Comparison of ENCODE assay signal across 1 cellular context in the genomic region with DNA sequence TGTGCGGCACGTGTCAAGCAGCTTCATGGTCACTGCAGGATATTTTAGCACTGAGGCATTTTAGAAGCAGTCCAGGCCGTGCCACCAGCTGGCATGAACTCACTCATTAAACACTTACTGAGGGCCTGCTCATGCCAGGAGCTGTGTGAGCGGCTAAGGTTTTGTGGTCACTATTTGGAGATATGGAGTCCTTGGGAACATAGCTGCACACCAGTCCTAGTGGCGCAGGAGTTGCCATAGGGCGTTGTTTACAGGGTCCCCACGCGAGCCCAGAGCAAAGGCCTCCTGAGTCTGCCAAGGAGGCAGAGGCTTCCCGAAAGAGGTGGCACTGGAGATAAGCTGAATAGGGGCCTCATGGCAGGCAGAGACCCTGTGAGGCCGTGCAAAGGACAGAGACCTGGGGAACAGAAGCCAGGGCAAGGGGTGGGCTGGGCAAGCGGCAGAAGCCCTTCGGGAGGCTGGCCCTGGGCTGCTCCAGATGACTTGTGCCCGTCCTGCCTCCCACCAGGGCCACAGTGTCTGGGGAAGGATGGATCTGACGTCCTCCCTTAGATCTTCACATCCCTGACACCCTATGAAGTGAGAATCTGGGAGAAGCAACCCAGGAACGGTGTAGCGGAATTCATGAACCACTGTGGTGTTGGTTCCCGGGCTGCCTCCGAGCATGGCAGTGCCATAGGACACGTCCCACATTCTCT.
TF ChIP-seq lines count a peak whose summit lies in the region.

No MANE protein-coding gene starts in this region.

TF ChIP-seq in K562, 482 proteins besides CTCF, POLR2A, EP300 and RAD21:
- 0 out of 2 replicates have a peak, but pooled peaks have one; percentile 16 for TF ChIP-seq POLR2G (IDR thresholded peaks at IDR 0.05; ENCODE audit: low read depth, low read length)
- no peak for TF ChIP-seq NCOR1 (IDR thresholded peaks at IDR 0.05)
